In genomic region chr19:35127871-35128270, GRCh38 we compare ENCODE assay signal across 19 cellular contexts. TPM values are rescaled to one million over a fixed set of nuclear protein-coding genes. Genes with fewer than 3 reads are reported as not detected.
"Had no signal": no experiment of that assay in that cellular context is flagged by ENCODE, and none has a peak within 500 bp of the region (broad histone marks: within the 10 kb centered on the region; RNA-seq: fewer than 3 reads in every experiment).

No MANE protein-coding gene starts in this region.

- H3K27me3 ChIP-seq: cardiac muscle cell had no signal

- DNase-seq: activated CD4-positive, alpha-beta T cell treated with anti-CD3 and anti-CD28 coated beads, Interleukin-2, amount 50 U/mL, for 4 hours; activated gamma-delta T cell; erythroblast; lower lobe of right lung; nephron progenitor cell; occipital lobe; right cardiac atrium; stimulated activated CD4-positive, alpha-beta T cell treated with anti-CD3 and anti-CD28 coated beads, Interleukin-15, amount 100 ng/mL, for 24 hours; stimulated activated CD4-positive, alpha-beta T cell treated with anti-CD3 and anti-CD28 coated beads, Interleukin-2, amount 100 ng/mL, for 48 hours; T-helper 17 cell had no signal

- H3K27ac ChIP-seq: cardiac muscle cell, lower lobe of right lung had no signal

- H3K36me3 ChIP-seq: cardiac muscle cell, lower lobe of right lung had no signal

- ATAC-seq: lower lobe of right lung, right cardiac atrium, T-helper 17 cell had no signal

- H3K9me3 ChIP-seq: lower lobe of right lung had no signal

- H3K4me3 ChIP-seq: cardiac muscle cell, lower lobe of right lung, skin epidermis had no signal

RNA-seq across cellular contexts. Expression of gene LGI4, which starts 7.0 kb away (rescaled TPM):
- total RNA-seq: activated CD8-positive, alpha-beta memory T cell treated with anti-CD3 and anti-CD28 coated beads for 36 hours; dermis microvascular lymphatic vessel endothelial cell; glomerular endothelial cell; progenitor cell of endocrine pancreas had no signal

RNA-seq across cellular contexts. Expression of gene FXYD1, which starts 10.8 kb away (rescaled TPM):
- total RNA-seq: activated CD8-positive, alpha-beta memory T cell treated with anti-CD3 and anti-CD28 coated beads for 36 hours; dermis microvascular lymphatic vessel endothelial cell; glomerular endothelial cell; occipital lobe; progenitor cell of endocrine pancreas; SK-MEL-5 had no signal

RNA-seq across cellular contexts. Expression of gene FXYD3, which starts 12.2 kb away (rescaled TPM):
- total RNA-seq: activated CD8-positive, alpha-beta memory T cell treated with anti-CD3 and anti-CD28 coated beads for 36 hours; astrocyte; cardiac muscle cell; chondrocyte; dermis microvascular lymphatic vessel endothelial cell; glomerular endothelial cell; occipital lobe; SK-MEL-5; T-helper 17 cell had no signal

RNA-seq across cellular contexts. Expression of gene FXYD7, which starts 15.2 kb away (rescaled TPM):
- total RNA-seq: activated CD8-positive, alpha-beta memory T cell treated with anti-CD3 and anti-CD28 coated beads for 36 hours; astrocyte; chondrocyte; dermis microvascular lymphatic vessel endothelial cell; glomerular endothelial cell; lower lobe of right lung; progenitor cell of endocrine pancreas; SK-MEL-5 had no signal

RNA-seq across cellular contexts. Expression of gene FXYD5, which starts 26.7 kb away (rescaled TPM):
- total RNA-seq: occipital lobe had no signal
